8 cellular contexts compared by ENCODE assay signal in genomic region chr21:45075606-45076244, GRCh38. TPM values are rescaled to one million over a fixed set of nuclear protein-coding genes. Genes with fewer than 3 reads are reported as not detected.
DNase-seq lines count a peak whose midpoint lies in the region; ATAC-seq and FAIRE-seq lines count a peak whose summit lies in the region.

No MANE protein-coding gene starts in this region.

- peaks cover 27% of the 10 kb centered on the region for H3K27me3 ChIP-seq in iPS-20b (ENCODE audit: insufficient read depth, low read length)

- no peak for ATAC-seq in activated T-helper 17 cell treated with anti-CD3 and anti-CD28 coated beads, Interleukin-2, amount 50 U/mL, for 72 hours (replicated peaks)
- ATAC-seq in stimulated activated naive CD8-positive, alpha-beta T cell treated with anti-CD3 and anti-CD28 coated beads, Interleukin-15, amount 100 ng/mL, for 72 hours: no peak

- peak overlapping the region; percentile 65 for H3K4me3 ChIP-seq in iPS-20b (ENCODE audit: low read length)

- H3K9me3 ChIP-seq in iPS-20b (ENCODE audit: insufficient read depth, low read depth, low read length): no peaks in the 10 kb centered on the region

- H3K36me3 ChIP-seq in iPS-20b (ENCODE audit: insufficient read depth, low read depth, low read length): no peaks in the 10 kb centered on the region

- peaks cover 5% of the 10 kb centered on the region for H3K36me3 Mint-ChIP-seq in T-helper 1 cell treated with Interleukin-12 subunit alpha and Interleukin-12 subunit beta and Interleukin-4 antibody, amounts not matched to agents 30 μg/mL and 1 μg/mL, for 36 hours (ENCODE audit: low read depth)
- H3K36me3 Mint-ChIP-seq in activated T-helper 17 cell treated with anti-CD3 and anti-CD28 coated beads, Interleukin-2, amount 50 U/mL, for 72 hours (ENCODE audit: low read depth): peaks cover 6% of the 10 kb centered on the region

- H3K9me3 Mint-ChIP-seq in T-helper 1 cell treated with Interleukin-12 subunit alpha and Interleukin-12 subunit beta and Interleukin-4 antibody, amounts not matched to agents 30 μg/mL and 1 μg/mL, for 36 hours: no peaks in the 10 kb centered on the region
- H3K9me3 Mint-ChIP-seq in activated T-helper 17 cell treated with anti-CD3 and anti-CD28 coated beads, Interleukin-2, amount 50 U/mL, for 72 hours: peaks cover 3% of the 10 kb centered on the region
- H3K9me3 Mint-ChIP-seq in stimulated activated naive CD8-positive, alpha-beta T cell treated with anti-CD3 and anti-CD28 coated beads, Interleukin-15, amount 100 ng/mL, for 72 hours: no peaks in the 10 kb centered on the region

- no peak overlapping the region for H3K9ac ChIP-seq in iPS-20b (ENCODE audit: low read depth, low read length)

- no peak for DNase-seq in T-helper 1 cell
- no peak for DNase-seq in stimulated activated naive CD8-positive, alpha-beta T cell treated with anti-CD3 and anti-CD28 coated beads, Interleukin-15, amount 100 ng/mL, for 72 hours
- DNase-seq in epidermal melanocyte (ENCODE audit: insufficient read length, low spot score): no peak
- DNase-seq in stimulated activated CD8-positive, alpha-beta memory T cell treated with anti-CD3 and anti-CD28 coated beads, Interleukin-4, amount 100 ng/mL, for 48 hours: no peak
- no peak for DNase-seq in RCC 7860 (ENCODE audit: low spot score)

- peak overlapping the region; percentile 70 for H3K27ac Mint-ChIP-seq in T-helper 1 cell treated with Interleukin-12 subunit alpha and Interleukin-12 subunit beta and Interleukin-4 antibody, amounts not matched to agents 30 μg/mL and 1 μg/mL, for 36 hours
- peak overlapping the region; percentile 3 for H3K27ac Mint-ChIP-seq in activated T-helper 17 cell treated with anti-CD3 and anti-CD28 coated beads, Interleukin-2, amount 50 U/mL, for 72 hours
- H3K27ac Mint-ChIP-seq in stimulated activated naive CD8-positive, alpha-beta T cell treated with anti-CD3 and anti-CD28 coated beads, Interleukin-15, amount 100 ng/mL, for 72 hours: peak overlapping the region in 1 of 2 donors; percentile 60

- no peak for FAIRE-seq in RCC 7860 (lab: Jason Lieb, UNC)

- peak overlapping the region; percentile 81 for H3K4me3 Mint-ChIP-seq in T-helper 1 cell treated with Interleukin-12 subunit alpha and Interleukin-12 subunit beta and Interleukin-4 antibody, amounts not matched to agents 30 μg/mL and 1 μg/mL, for 36 hours
- H3K4me3 Mint-ChIP-seq in activated T-helper 17 cell treated with anti-CD3 and anti-CD28 coated beads, Interleukin-2, amount 50 U/mL, for 72 hours: peak overlapping the region; percentile 69
- H3K4me3 Mint-ChIP-seq in stimulated activated naive CD8-positive, alpha-beta T cell treated with anti-CD3 and anti-CD28 coated beads, Interleukin-15, amount 100 ng/mL, for 72 hours: peak overlapping the region; percentile 83 to 88

- peaks cover 50% of the 10 kb centered on the region for H3K4me1 Mint-ChIP-seq in T-helper 1 cell treated with Interleukin-12 subunit alpha and Interleukin-12 subunit beta and Interleukin-4 antibody, amounts not matched to agents 30 μg/mL and 1 μg/mL, for 36 hours (ENCODE audit: low read depth)
- H3K4me1 Mint-ChIP-seq in activated T-helper 17 cell treated with anti-CD3 and anti-CD28 coated beads, Interleukin-2, amount 50 U/mL, for 72 hours: peaks cover 40% of the 10 kb centered on the region
- H3K4me1 Mint-ChIP-seq in stimulated activated naive CD8-positive, alpha-beta T cell treated with anti-CD3 and anti-CD28 coated beads, Interleukin-15, amount 100 ng/mL, for 72 hours: peaks cover 70% of the 10 kb centered on the region

- peaks cover 5% of the 10 kb centered on the region; the same call in 1 of the 2 replicates for H3K4me1 ChIP-seq in iPS-20b (ENCODE audit: insufficient read depth, low read length)

- H3K27me3 Mint-ChIP-seq in T-helper 1 cell treated with Interleukin-12 subunit alpha and Interleukin-12 subunit beta and Interleukin-4 antibody, amounts not matched to agents 30 μg/mL and 1 μg/mL, for 36 hours (ENCODE audit: low read depth): peaks cover 4% of the 10 kb centered on the region
- H3K27me3 Mint-ChIP-seq in activated T-helper 17 cell treated with anti-CD3 and anti-CD28 coated beads, Interleukin-2, amount 50 U/mL, for 72 hours: no peaks in the 10 kb centered on the region
- no peaks in the 10 kb centered on the region for H3K27me3 Mint-ChIP-seq in stimulated activated naive CD8-positive, alpha-beta T cell treated with anti-CD3 and anti-CD28 coated beads, Interleukin-15, amount 100 ng/mL, for 72 hours

- no peak overlapping the region for H3K27ac ChIP-seq in iPS-20b (ENCODE audit: low read length)

RNA-seq across cellular contexts. Expression of gene ADARB1, which starts 1.3 kb away (rescaled TPM):
- total RNA-seq in activated T-helper 17 cell treated with anti-CD3 and anti-CD28 coated beads, Interleukin-2, amount 50 U/mL, for 72 hours: 10 to 100 TPM; 22.7 to 32.0 TPM
